Comparison of ENCODE assay signal across 25 cellular contexts in genomic region chr5:57738787-57739186, GRCh38.
"Had no signal": no experiment of that assay in that cellular context is flagged by ENCODE, and none has a peak within 500 bp of the region (broad histone marks: within the 10 kb centered on the region; RNA-seq: fewer than 3 reads in every experiment).

No MANE protein-coding gene starts in this region.

- DNase-seq: heart right ventricle; hippocampal formation; kidney; left colon; left lung; lower lobe of right lung; mammary epithelial cell; mesenchymal stem cell; natural killer cell; nucleus accumbens; right lobe of liver; stimulated activated CD4-positive, alpha-beta T cell treated with anti-CD3 and anti-CD28 coated beads, Interleukin-12 subunit alpha, Interleukin-12 subunit beta, amount 100 ng/mL, for 4 hours; stimulated activated CD4-positive, alpha-beta T cell treated with anti-CD3 and anti-CD28 coated beads, Interleukin-15, amount 100 ng/mL, for 24 hours; stimulated activated CD4-positive, alpha-beta T cell treated with anti-CD3 and anti-CD28 coated beads, Interleukin-4, amount 100 ng/mL, for 24 hours; stimulated activated naive CD4-positive, alpha-beta T cell; tibial artery; uterus had no signal

- H3K27ac Mint-ChIP-seq: natural killer cell; stimulated activated effector memory CD8-positive, alpha-beta T cell treated with anti-CD3 and anti-CD28 coated beads, Interleukin-12 subunit alpha, Interleukin-12 subunit beta, amount 100 ng/mL, for 72 hours; stimulated activated naive CD8-positive, alpha-beta T cell treated with anti-CD3 and anti-CD28 coated beads, Interleukin-15, Interleukin-2, amounts not matched to agents 100 ng/mL and 50 ng/mL, for 24 hours; type B pancreatic cell had no signal

- H3K27ac ChIP-seq: heart right ventricle, left lung, lower lobe of right lung, parathyroid adenoma, right atrium auricular region, right lobe of liver, suprapubic skin, thoracic aorta, tibial artery, uterus had no signal

- H3K4me3 Mint-ChIP-seq: natural killer cell; neural crest cell; stimulated activated effector memory CD8-positive, alpha-beta T cell treated with anti-CD3 and anti-CD28 coated beads, Interleukin-12 subunit alpha, Interleukin-12 subunit beta, amount 100 ng/mL, for 72 hours; stimulated activated naive CD8-positive, alpha-beta T cell treated with anti-CD3 and anti-CD28 coated beads, Interleukin-15, Interleukin-2, amounts not matched to agents 100 ng/mL and 50 ng/mL, for 24 hours; type B pancreatic cell had no signal

- H3K9ac ChIP-seq: parathyroid adenoma had no signal

- H2AFZ ChIP-seq: parathyroid adenoma had no signal

- H3K4me3 ChIP-seq: heart right ventricle, left lung, lower lobe of right lung, right atrium auricular region, right lobe of liver, suprapubic skin, thoracic aorta, tibial artery, uterus had no signal

- H3K36me3 Mint-ChIP-seq: natural killer cell; stimulated activated effector memory CD8-positive, alpha-beta T cell treated with anti-CD3 and anti-CD28 coated beads, Interleukin-12 subunit alpha, Interleukin-12 subunit beta, amount 100 ng/mL, for 72 hours; type B pancreatic cell had no signal

- H3K36me3 ChIP-seq: heart right ventricle, left lung, lower lobe of right lung, right atrium auricular region, right lobe of liver, suprapubic skin, thoracic aorta, tibial artery, uterus had no signal

- H3K4me1 Mint-ChIP-seq: natural killer cell; stimulated activated effector memory CD8-positive, alpha-beta T cell treated with anti-CD3 and anti-CD28 coated beads, Interleukin-12 subunit alpha, Interleukin-12 subunit beta, amount 100 ng/mL, for 72 hours had no signal

- ATAC-seq: heart right ventricle; left colon; left lung; lower lobe of right lung; natural killer cell; stimulated activated effector memory CD8-positive, alpha-beta T cell treated with anti-CD3 and anti-CD28 coated beads, Interleukin-12 subunit alpha, Interleukin-12 subunit beta, amount 100 ng/mL, for 72 hours had no signal

- H3K9me3 ChIP-seq: heart right ventricle, left lung, lower lobe of right lung, right atrium auricular region, right lobe of liver, suprapubic skin, thoracic aorta, tibial artery, uterus had no signal

- H3K79me2 ChIP-seq: parathyroid adenoma had no signal

- H3K27me3 ChIP-seq: heart right ventricle, left lung, right atrium auricular region, right lobe of liver, suprapubic skin, tibial artery, uterus had no signal

- H3K27me3 Mint-ChIP-seq: stimulated activated naive CD8-positive, alpha-beta T cell treated with anti-CD3 and anti-CD28 coated beads, Interleukin-15, Interleukin-2, amounts not matched to agents 100 ng/mL and 50 ng/mL, for 24 hours; type B pancreatic cell had no signal

- H3K9me3 Mint-ChIP-seq: natural killer cell; neural crest cell; stimulated activated effector memory CD8-positive, alpha-beta T cell treated with anti-CD3 and anti-CD28 coated beads, Interleukin-12 subunit alpha, Interleukin-12 subunit beta, amount 100 ng/mL, for 72 hours; stimulated activated naive CD8-positive, alpha-beta T cell treated with anti-CD3 and anti-CD28 coated beads, Interleukin-15, Interleukin-2, amounts not matched to agents 100 ng/mL and 50 ng/mL, for 24 hours had no signal

- H3K4me1 ChIP-seq: left lung, lower lobe of right lung, parathyroid adenoma, right lobe of liver, suprapubic skin, uterus had no signal
